9 cellular contexts compared by ENCODE assay signal in genomic region chr15:63348392-63348791, GRCh38. TPM values are rescaled to one million over a fixed set of nuclear protein-coding genes. Genes with fewer than 3 reads are reported as not detected.
DNase-seq lines count a peak whose midpoint lies in the region; ATAC-seq and TF ChIP-seq lines count a peak whose summit lies in the region.
"Had no signal": no experiment of that assay in that cellular context is flagged by ENCODE, and none has a peak within 500 bp of the region (broad histone marks: within the 10 kb centered on the region; RNA-seq: fewer than 3 reads in every experiment).

No MANE protein-coding gene starts in this region.

- H3K9ac ChIP-seq in mucosa of rectum (ENCODE audit: low read depth in 1 of 2, low read length in 2 of 2): peak overlapping the region in 1 of 2 donors; percentile 52

- TF ChIP-seq CTCF in CD14-positive monocyte (IDR thresholded peaks at IDR 0.05) (no peak), BE2C (IDR thresholded peaks at IDR 0.05; ENCODE audit: low read depth, low read length) (no peak)

- H3K36me3 Mint-ChIP-seq in CD14-positive monocyte: no peaks in the 10 kb centered on the region

- H3K27me3 ChIP-seq in mucosa of rectum (ENCODE audit: control insufficient read depth in 2 of 2, insufficient read depth in 2 of 2, low read length in 2 of 2) (no peaks in the 10 kb centered on the region), BE2C (peaks cover 2% of the 10 kb centered on the region; the same call in 1 of the 2 replicates)

- H3K9me3 ChIP-seq in mucosa of rectum (ENCODE audit: control insufficient read depth in 2 of 2, low read length in 2 of 2) (no peaks in the 10 kb centered on the region), BE2C (no peaks in the 10 kb centered on the region)

- peaks cover 0 to 2% (median 0%) of the 10 kb centered on the region in 3 donors for H3K27me3 Mint-ChIP-seq in CD14-positive monocyte (ENCODE audit: low read depth in 3 of 3)

- peaks cover 17 to 52% of the 10 kb centered on the region in 2 donors for H3K4me1 ChIP-seq in mucosa of rectum (ENCODE audit: control insufficient read depth in 2 of 2, insufficient read depth in 2 of 2, low read length in 2 of 2)
- H3K4me1 ChIP-seq in BE2C: peaks cover 12% of the 10 kb centered on the region

- intact Hi-C loops in CD14-positive monocyte (cut with micrococcal nuclease): no loop called here

- H3K4me1 Mint-ChIP-seq in CD14-positive monocyte: peaks cover 8% of the 10 kb centered on the region

- no peak overlapping the region for H3K4me3 Mint-ChIP-seq in CD14-positive monocyte

- no peak overlapping the region for H3K4me3 ChIP-seq in mucosa of rectum (ENCODE audit: low read length in 2 of 2)
- H3K4me3 ChIP-seq in BE2C (ENCODE audit: low read depth, low read length): no peak overlapping the region
- H3K4me3 ChIP-seq: GM12878 had no signal

- peaks cover 18% of the 10 kb centered on the region in 2 donors for H3K36me3 ChIP-seq in mucosa of rectum (ENCODE audit: control insufficient read depth in 2 of 2, insufficient read depth in 2 of 2, low read length in 2 of 2)
- H3K36me3 ChIP-seq in BE2C: no peaks in the 10 kb centered on the region

- H3K27ac Mint-ChIP-seq in CD14-positive monocyte: peak overlapping the region in 5 of 7 donors; percentile 32 to 55 (median 51)

- DNase-seq in CD14-positive monocyte (ENCODE audit: low spot score) (no peak), NCI-H226 (peak; percentile 91), dedifferentiated amniotic fluid mesenchymal stem cell (ENCODE audit: extremely low spot score) (peak; percentile 65), OCI-M2 (lab: John Stamatoyannopoulos, UW; ENCODE audit: unreplicated experiment) (no peak), BE2C (no peak)

- ATAC-seq in GM19351 (IDR thresholded peaks at IDR 0.05; ENCODE audit: unreplicated experiment) (no peak), HG03378 (IDR thresholded peaks at IDR 0.05; ENCODE audit: unreplicated experiment) (no peak)
- ATAC-seq: GM12878 had no signal

- peak overlapping the region; percentile 34 to 73 for H3K27ac ChIP-seq in mucosa of rectum (ENCODE audit: low read depth in 2 of 2, low read length in 2 of 2)

- no peaks in the 10 kb centered on the region for H3K9me3 Mint-ChIP-seq in CD14-positive monocyte

RNA-seq across cellular contexts. Expression of gene CA12, which starts 33.3 kb away (rescaled TPM):
- polyA plus RNA-seq in CD14-positive monocyte: not detected
- polyA plus RNA-seq in BE2C (2012; ENCODE audit: insufficient read depth, insufficient read length, low read depth): 0.79 TPM

Comparison
In these comparisons a context has a peak if more than half of its experiments do, and no peak if none do; other contexts are left out.
1. DNase-seq: peak in NCI-H226 (single experiment) and dedifferentiated amniotic fluid mesenchymal stem cell (single experiment); none in CD14-positive monocyte (single experiment), OCI-M2 (single experiment) and BE2C (single experiment).